1 cellular context compared by ENCODE assay signal in genomic region chr7:25125137-25125946, GRCh38.
A peak's percentile ranks its signal among the peaks of the same experiment; 100 is the strongest.
TF ChIP-seq lines count a peak whose summit lies in the region.

Gene CYCS (minus strand): TSS chr7:25125260. CDS start chr7:25124119, 1,141 bp downstream.

TF ChIP-seq in K562, 482 proteins besides CTCF, POLR2A, EP300 and RAD21 (continued from another document and continues in another):
- peak; percentile 72; the same call in 1 of the 2 replicates for TF ChIP-seq ETV5 (CRISPR knock-in tag; IDR thresholded peaks at IDR 0.05; ENCODE audit: low read depth)
- TF ChIP-seq, protein P1, sequence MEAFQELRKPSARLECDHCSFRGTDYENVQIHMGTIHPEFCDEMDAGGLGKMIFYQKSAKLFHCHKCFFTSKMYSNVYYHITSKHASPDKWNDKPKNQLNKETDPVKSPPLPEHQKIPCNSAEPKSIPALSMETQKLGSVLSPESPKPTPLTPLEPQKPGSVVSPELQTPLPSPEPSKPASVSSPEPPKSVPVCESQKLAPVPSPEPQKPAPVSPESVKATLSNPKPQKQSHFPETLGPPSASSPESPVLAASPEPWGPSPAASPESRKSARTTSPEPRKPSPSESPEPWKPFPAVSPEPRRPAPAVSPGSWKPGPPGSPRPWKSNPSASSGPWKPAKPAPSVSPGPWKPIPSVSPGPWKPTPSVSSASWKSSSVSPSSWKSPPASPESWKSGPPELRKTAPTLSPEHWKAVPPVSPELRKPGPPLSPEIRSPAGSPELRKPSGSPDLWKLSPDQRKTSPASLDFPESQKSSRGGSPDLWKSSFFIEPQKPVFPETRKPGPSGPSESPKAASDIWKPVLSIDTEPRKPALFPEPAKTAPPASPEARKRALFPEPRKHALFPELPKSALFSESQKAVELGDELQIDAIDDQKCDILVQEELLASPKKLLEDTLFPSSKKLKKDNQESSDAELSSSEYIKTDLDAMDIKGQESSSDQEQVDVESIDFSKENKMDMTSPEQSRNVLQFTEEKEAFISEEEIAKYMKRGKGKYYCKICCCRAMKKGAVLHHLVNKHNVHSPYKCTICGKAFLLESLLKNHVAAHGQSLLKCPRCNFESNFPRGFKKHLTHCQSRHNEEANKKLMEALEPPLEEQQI (IDR thresholded peaks at IDR 0.05): peak; percentile 77
- TF ChIP-seq CAMTA2 (CRISPR knock-in tag; conservative IDR thresholded peaks at IDR 0.05): no peak
- TF ChIP-seq RBM25 (IDR thresholded peaks at IDR 0.05; ENCODE audit: low read depth, low read length, severe bottlenecking): peak; percentile 8
- no peak for TF ChIP-seq PTTG1 (tag; IDR thresholded peaks at IDR 0.05; ENCODE audit: low read depth)
- TF ChIP-seq PURB (CRISPR knock-in tag; IDR thresholded peaks at IDR 0.05; ENCODE audit: low read depth): no peak
- TF ChIP-seq, protein P2, sequence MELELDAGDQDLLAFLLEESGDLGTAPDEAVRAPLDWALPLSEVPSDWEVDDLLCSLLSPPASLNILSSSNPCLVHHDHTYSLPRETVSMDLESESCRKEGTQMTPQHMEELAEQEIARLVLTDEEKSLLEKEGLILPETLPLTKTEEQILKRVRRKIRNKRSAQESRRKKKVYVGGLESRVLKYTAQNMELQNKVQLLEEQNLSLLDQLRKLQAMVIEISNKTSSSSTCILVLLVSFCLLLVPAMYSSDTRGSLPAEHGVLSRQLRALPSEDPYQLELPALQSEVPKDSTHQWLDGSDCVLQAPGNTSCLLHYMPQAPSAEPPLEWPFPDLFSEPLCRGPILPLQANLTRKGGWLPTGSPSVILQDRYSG (tag; conservative IDR thresholded peaks at IDR 0.05; ENCODE audit: low read depth): peak; percentile 87
- peak in 1 of 2 experiments; percentile 89; a peak in 2 of 4 replicates for TF ChIP-seq HDAC1 (IDR thresholded peaks at IDR 0.05)
- TF ChIP-seq ZNF23 (CRISPR knock-in tag; IDR thresholded peaks at IDR 0.05): no peak
- no peak for TF ChIP-seq ZNF592 (IDR thresholded peaks at IDR 0.05)
- no peak for TF ChIP-seq NR2C1 (IDR thresholded peaks at IDR 0.05)
- TF ChIP-seq NR2C1 (tag; IDR thresholded peaks at IDR 0.05): 0 out of 2 replicates have a peak, but pooled peaks have one; percentile 13
- TF ChIP-seq CSDE1 (IDR thresholded peaks at IDR 0.05): peak in 1 of 2 experiments; percentile 79; a peak in 2 of 4 replicates
- TF ChIP-seq ZNF311 (CRISPR knock-in tag; IDR thresholded peaks at IDR 0.05): no peak
- peak; percentile 100 for TF ChIP-seq POLR2G (IDR thresholded peaks at IDR 0.05; ENCODE audit: low read depth, low read length)
- TF ChIP-seq ZNF512 (tag; IDR thresholded peaks at IDR 0.05): no peak
- TF ChIP-seq TSHZ1 (CRISPR knock-in tag; IDR thresholded peaks at IDR 0.05): no peak
- no peak; the same call in 1 of the 2 replicates for TF ChIP-seq MYNN (IDR thresholded peaks at IDR 0.05)
- no peak for TF ChIP-seq MYNN (CRISPR knock-in tag; IDR thresholded peaks at IDR 0.05)
- TF ChIP-seq, protein P3, sequence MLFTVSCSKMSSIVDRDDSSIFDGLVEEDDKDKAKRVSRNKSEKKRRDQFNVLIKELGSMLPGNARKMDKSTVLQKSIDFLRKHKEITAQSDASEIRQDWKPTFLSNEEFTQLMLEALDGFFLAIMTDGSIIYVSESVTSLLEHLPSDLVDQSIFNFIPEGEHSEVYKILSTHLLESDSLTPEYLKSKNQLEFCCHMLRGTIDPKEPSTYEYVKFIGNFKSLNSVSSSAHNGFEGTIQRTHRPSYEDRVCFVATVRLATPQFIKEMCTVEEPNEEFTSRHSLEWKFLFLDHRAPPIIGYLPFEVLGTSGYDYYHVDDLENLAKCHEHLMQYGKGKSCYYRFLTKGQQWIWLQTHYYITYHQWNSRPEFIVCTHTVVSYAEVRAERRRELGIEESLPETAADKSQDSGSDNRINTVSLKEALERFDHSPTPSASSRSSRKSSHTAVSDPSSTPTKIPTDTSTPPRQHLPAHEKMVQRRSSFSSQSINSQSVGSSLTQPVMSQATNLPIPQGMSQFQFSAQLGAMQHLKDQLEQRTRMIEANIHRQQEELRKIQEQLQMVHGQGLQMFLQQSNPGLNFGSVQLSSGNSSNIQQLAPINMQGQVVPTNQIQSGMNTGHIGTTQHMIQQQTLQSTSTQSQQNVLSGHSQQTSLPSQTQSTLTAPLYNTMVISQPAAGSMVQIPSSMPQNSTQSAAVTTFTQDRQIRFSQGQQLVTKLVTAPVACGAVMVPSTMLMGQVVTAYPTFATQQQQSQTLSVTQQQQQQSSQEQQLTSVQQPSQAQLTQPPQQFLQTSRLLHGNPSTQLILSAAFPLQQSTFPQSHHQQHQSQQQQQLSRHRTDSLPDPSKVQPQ (CRISPR knock-in tag; IDR thresholded peaks at IDR 0.05; ENCODE audit: borderline replicate concordance): no peak
- TF ChIP-seq HMG20B (CRISPR knock-in tag; IDR thresholded peaks at IDR 0.05): no peak
- TF ChIP-seq POLR2B (IDR thresholded peaks at IDR 0.05; ENCODE audit: low read depth, partially characterized antibody): peak; percentile 97
- peak; percentile 96 to 98 for TF ChIP-seq MNT (conservative IDR thresholded peaks at IDR 0.05)
- TF ChIP-seq NRF1 (conservative IDR thresholded peaks at IDR 0.05 in 1 of 2, IDR thresholded peaks at IDR 0.05 in 1 of 2): peak; percentile 100
- peak; percentile 10 for TF ChIP-seq ZFP36 (IDR thresholded peaks at IDR 0.05; ENCODE audit: low read depth, low read length, partially characterized antibody)
- no peak for TF ChIP-seq RERE (CRISPR knock-in tag; IDR thresholded peaks at IDR 0.05; ENCODE audit: borderline replicate concordance)
- TF ChIP-seq ZNF696 (CRISPR knock-in tag; conservative IDR thresholded peaks at IDR 0.05): no peak
- peak; percentile 79 to 92 for TF ChIP-seq MAZ (CRISPR knock-in tag; conservative IDR thresholded peaks at IDR 0.05 in 1 of 2, IDR thresholded peaks at IDR 0.05 in 1 of 2)
- peak; percentile 70 for TF ChIP-seq FOXM1 (IDR thresholded peaks at IDR 0.05; ENCODE audit: low read depth)
- peak; percentile 94 for TF ChIP-seq FOXM1 (CRISPR knock-in tag; IDR thresholded peaks at IDR 0.05; ENCODE audit: low read depth)
- peak; percentile 59; the same call in 1 of the 2 replicates for TF ChIP-seq KLF13 (tag; IDR thresholded peaks at IDR 0.05; ENCODE audit: borderline replicate concordance, low read depth)
- TF ChIP-seq XRCC5 (IDR thresholded peaks at IDR 0.05; ENCODE audit: low read depth, low read length): no peak; the same call in 1 of the 2 replicates
